1 cellular context compared by ENCODE assay signal in genomic region chr22:42399315-42400271, GRCh38.
TF ChIP-seq lines count a peak whose summit lies in the region.

No MANE protein-coding gene starts in this region.

TF ChIP-seq in WTC11, 78 proteins besides CTCF, POLR2A, EP300 and RAD21 (continued from another document):
- TF ChIP-seq, protein P1, sequence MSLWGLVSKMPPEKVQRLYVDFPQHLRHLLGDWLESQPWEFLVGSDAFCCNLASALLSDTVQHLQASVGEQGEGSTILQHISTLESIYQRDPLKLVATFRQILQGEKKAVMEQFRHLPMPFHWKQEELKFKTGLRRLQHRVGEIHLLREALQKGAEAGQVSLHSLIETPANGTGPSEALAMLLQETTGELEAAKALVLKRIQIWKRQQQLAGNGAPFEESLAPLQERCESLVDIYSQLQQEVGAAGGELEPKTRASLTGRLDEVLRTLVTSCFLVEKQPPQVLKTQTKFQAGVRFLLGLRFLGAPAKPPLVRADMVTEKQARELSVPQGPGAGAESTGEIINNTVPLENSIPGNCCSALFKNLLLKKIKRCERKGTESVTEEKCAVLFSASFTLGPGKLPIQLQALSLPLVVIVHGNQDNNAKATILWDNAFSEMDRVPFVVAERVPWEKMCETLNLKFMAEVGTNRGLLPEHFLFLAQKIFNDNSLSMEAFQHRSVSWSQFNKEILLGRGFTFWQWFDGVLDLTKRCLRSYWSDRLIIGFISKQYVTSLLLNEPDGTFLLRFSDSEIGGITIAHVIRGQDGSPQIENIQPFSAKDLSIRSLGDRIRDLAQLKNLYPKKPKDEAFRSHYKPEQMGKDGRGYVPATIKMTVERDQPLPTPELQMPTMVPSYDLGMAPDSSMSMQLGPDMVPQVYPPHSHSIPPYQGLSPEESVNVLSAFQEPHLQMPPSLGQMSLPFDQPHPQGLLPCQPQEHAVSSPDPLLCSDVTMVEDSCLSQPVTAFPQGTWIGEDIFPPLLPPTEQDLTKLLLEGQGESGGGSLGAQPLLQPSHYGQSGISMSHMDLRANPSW (CRISPR knock-in tag; conservative IDR thresholded peaks at IDR 0.05; ENCODE audit: low read depth) = no peak
- TF ChIP-seq KAT7 (CRISPR knock-in tag; IDR thresholded peaks at IDR 0.05; ENCODE audit: borderline replicate concordance) (no peak), ELF4 (CRISPR knock-in tag; IDR thresholded peaks at IDR 0.05; ENCODE audit: low read depth) (no peak), ZBTB21 (CRISPR knock-in tag; IDR thresholded peaks at IDR 0.05; ENCODE audit: borderline replicate concordance) (no peak), MXD4 (CRISPR knock-in tag; IDR thresholded peaks at IDR 0.05; ENCODE audit: borderline replicate concordance) (no peak), RORB (CRISPR knock-in tag; IDR thresholded peaks at IDR 0.05) (no peak), ZBTB43 (CRISPR knock-in tag; IDR thresholded peaks at IDR 0.05) (no peak)
- TF ChIP-seq, protein P2, sequence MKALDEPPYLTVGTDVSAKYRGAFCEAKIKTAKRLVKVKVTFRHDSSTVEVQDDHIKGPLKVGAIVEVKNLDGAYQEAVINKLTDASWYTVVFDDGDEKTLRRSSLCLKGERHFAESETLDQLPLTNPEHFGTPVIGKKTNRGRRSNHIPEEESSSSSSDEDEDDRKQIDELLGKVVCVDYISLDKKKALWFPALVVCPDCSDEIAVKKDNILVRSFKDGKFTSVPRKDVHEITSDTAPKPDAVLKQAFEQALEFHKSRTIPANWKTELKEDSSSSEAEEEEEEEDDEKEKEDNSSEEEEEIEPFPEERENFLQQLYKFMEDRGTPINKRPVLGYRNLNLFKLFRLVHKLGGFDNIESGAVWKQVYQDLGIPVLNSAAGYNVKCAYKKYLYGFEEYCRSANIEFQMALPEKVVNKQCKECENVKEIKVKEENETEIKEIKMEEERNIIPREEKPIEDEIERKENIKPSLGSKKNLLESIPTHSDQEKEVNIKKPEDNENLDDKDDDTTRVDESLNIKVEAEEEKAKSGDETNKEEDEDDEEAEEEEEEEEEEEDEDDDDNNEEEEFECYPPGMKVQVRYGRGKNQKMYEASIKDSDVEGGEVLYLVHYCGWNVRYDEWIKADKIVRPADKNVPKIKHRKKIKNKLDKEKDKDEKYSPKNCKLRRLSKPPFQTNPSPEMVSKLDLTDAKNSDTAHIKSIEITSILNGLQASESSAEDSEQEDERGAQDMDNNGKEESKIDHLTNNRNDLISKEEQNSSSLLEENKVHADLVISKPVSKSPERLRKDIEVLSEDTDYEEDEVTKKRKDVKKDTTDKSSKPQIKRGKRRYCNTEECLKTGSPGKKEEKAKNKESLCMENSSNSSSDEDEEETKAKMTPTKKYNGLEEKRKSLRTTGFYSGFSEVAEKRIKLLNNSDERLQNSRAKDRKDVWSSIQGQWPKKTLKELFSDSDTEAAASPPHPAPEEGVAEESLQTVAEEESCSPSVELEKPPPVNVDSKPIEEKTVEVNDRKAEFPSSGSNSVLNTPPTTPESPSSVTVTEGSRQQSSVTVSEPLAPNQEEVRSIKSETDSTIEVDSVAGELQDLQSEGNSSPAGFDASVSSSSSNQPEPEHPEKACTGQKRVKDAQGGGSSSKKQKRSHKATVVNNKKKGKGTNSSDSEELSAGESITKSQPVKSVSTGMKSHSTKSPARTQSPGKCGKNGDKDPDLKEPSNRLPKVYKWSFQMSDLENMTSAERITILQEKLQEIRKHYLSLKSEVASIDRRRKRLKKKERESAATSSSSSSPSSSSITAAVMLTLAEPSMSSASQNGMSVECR (CRISPR knock-in tag; IDR thresholded peaks at IDR 0.05; ENCODE audit: borderline replicate concordance) = no peak
